Comparison of ENCODE assay signal across 9 cellular contexts in genomic region chr10:62185914-62186692, GRCh38.
A peak's percentile ranks its signal among the peaks of the same experiment; 100 is the strongest.
DNase-seq lines count a peak whose midpoint lies in the region; ATAC-seq and TF ChIP-seq lines count a peak whose summit lies in the region.
"Had no signal": no experiment of that assay in that cellular context is flagged by ENCODE, and none has a peak within 500 bp of the region (broad histone marks: within the 10 kb centered on the region; RNA-seq: fewer than 3 reads in every experiment).

No MANE protein-coding gene starts in this region.

- peak overlapping the region; percentile 72 for H3K4me3 Mint-ChIP-seq in activated naive CD4-positive, alpha-beta T cell treated with anti-CD3 and anti-CD28 coated beads, Interleukin-2, amount 50 U/mL, for 24 hours

- no peaks in the 10 kb centered on the region for H3K27me3 ChIP-seq in Loucy (ENCODE audit: insufficient read depth, low read length, poor library complexity, severe bottlenecking)

- no peaks in the 10 kb centered on the region for H3K9me2 ChIP-seq in Loucy (replicated peaks; ENCODE audit: low read depth, low read length)
- H3K9me2 ChIP-seq: SK-N-SH had no signal

- H3K27me3 Mint-ChIP-seq in activated naive CD4-positive, alpha-beta T cell treated with anti-CD3 and anti-CD28 coated beads, Interleukin-2, amount 50 U/mL, for 24 hours: no peaks in the 10 kb centered on the region

- DNase-seq in GM13976 (ENCODE audit: low spot score) (peak; percentile 34), iPS-NIHi11 (ENCODE audit: low spot score) (no peak), NCI-H2196 treated with DMSO at 0.1 percent for 48 hours (lab: John Stamatoyannopoulos, UW; ENCODE audit: unreplicated experiment) (no peak), hippocampal formation (lab: John Stamatoyannopoulos, UW) (no peak)
- peak; percentile 34 to 55 for DNase-seq in stimulated activated CD4-positive, alpha-beta T cell treated with anti-CD3 and anti-CD28 coated beads, Interleukin-2, amount 100 ng/mL, for 24 hours
- DNase-seq: SK-N-SH had no signal

- ATAC-seq in GM18502 (IDR thresholded peaks at IDR 0.05; ENCODE audit: poor library complexity, unreplicated experiment): no peak

- H3F3A ChIP-seq in Loucy (ENCODE audit: low read depth): peaks cover 16% of the 10 kb centered on the region

- H3K36me3 Mint-ChIP-seq in activated naive CD4-positive, alpha-beta T cell treated with anti-CD3 and anti-CD28 coated beads, Interleukin-2, amount 50 U/mL, for 24 hours: peaks cover 6% of the 10 kb centered on the region

- peaks cover 75% of the 10 kb centered on the region for H3K4me1 Mint-ChIP-seq in activated naive CD4-positive, alpha-beta T cell treated with anti-CD3 and anti-CD28 coated beads, Interleukin-2, amount 50 U/mL, for 24 hours

- peaks cover 59% of the 10 kb centered on the region for H3K4me1 ChIP-seq in Loucy (ENCODE audit: insufficient read depth, low read length, poor library complexity, severe bottlenecking)

- peaks cover 8% of the 10 kb centered on the region for H3K9me3 Mint-ChIP-seq in activated naive CD4-positive, alpha-beta T cell treated with anti-CD3 and anti-CD28 coated beads, Interleukin-2, amount 50 U/mL, for 24 hours

- no peak overlapping the region for H2AFZ ChIP-seq in Loucy (ENCODE audit: low read length)

- no peaks in the 10 kb centered on the region for H3K79me2 ChIP-seq in Loucy (ENCODE audit: insufficient read depth, low read length)

- H3K36me3 ChIP-seq in Loucy (ENCODE audit: insufficient read depth, low read length): no peaks in the 10 kb centered on the region

- TF ChIP-seq CTCF in GM13976 (IDR thresholded peaks at IDR 0.05; ENCODE audit: borderline replicate concordance, control extremely low read depth, extremely low read depth, insufficient read depth, missing control alignments) (no peak), Loucy (conservative IDR thresholded peaks at IDR 0.05; ENCODE audit: low read length) (no peak)

- H3K27ac Mint-ChIP-seq in activated naive CD4-positive, alpha-beta T cell treated with anti-CD3 and anti-CD28 coated beads, Interleukin-2, amount 50 U/mL, for 24 hours: peak overlapping the region; percentile 100

- H4K20me1 ChIP-seq in Loucy (ENCODE audit: insufficient read depth, low read length, poor library complexity, severe bottlenecking): no peaks in the 10 kb centered on the region

- no peak overlapping the region for H3K4me3 ChIP-seq in Loucy (ENCODE audit: low read length, poor library complexity, severe bottlenecking)

- H3K9me3 ChIP-seq in Loucy (ENCODE audit: insufficient read depth, low read depth, low read length): no peaks in the 10 kb centered on the region
- H3K9me3 ChIP-seq: SK-N-SH had no signal

- in situ Hi-C loops in GM13976 (cut with MboI; ENCODE audit: low sequenced_read_pairs, unreplicated experiment): no loop called here

- H3K9ac ChIP-seq in Loucy (ENCODE audit: low read depth, low read length, poor library complexity, severe bottlenecking): no peak overlapping the region
- H3K9ac ChIP-seq: SK-N-SH had no signal

- peak overlapping the region; percentile 24 for H3K4me2 ChIP-seq in Loucy (ENCODE audit: low read depth, low read length, poor library complexity, severe bottlenecking)
- H3K4me2 ChIP-seq: SK-N-SH had no signal

Comparison
In these comparisons a context has a peak if more than half of its experiments do, and no peak if none do; other contexts are left out.
1. DNase-seq: peak in GM13976 (single experiment) and stimulated activated CD4-positive, alpha-beta T cell treated with anti-CD3 and anti-CD28 coated beads, Interleukin-2, amount 100 ng/mL, for 24 hours (2 of 2); none in iPS-NIHi11 (single experiment), NCI-H2196 treated with DMSO at 0.1 percent for 48 hours (single experiment) and hippocampal formation (0 of 2).